Comparison of ENCODE assay signal across 1 cellular context in the genomic region with DNA sequence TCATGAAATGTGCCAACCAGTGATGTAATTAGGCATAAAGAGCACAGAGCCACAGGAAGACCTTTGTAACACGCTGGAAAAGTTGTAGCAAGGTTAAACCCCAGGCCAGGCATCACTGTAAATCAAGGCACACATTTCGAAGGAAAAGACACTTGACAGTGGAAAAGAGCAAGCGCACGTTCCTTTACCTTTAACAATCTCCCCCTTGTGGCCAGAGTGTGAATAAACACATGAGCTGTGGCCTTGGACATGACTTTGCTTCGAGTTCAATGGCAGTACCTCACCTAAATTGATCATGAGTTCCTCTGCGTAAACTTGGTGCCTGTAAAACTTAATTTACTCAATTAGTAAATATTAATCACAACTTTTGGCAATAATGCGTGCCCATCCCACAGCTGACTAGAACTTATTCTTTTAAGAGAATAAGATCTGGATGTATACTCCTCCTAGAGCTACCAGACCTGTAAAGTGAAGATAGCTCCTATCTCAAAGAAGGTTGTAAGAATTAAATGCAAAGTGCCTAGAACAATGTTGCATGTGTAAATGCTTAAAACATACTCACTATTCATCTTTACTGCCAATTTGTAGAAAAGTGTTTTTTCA.
A peak's percentile ranks its signal among the peaks of the same experiment; 100 is the strongest.
TF ChIP-seq lines count a peak whose summit lies in the region.

No MANE protein-coding gene starts in this region.

TF ChIP-seq in HCT116, 20 proteins besides CTCF, POLR2A, EP300 and RAD21 (continued from another document):
- TF ChIP-seq REST (IDR thresholded peaks at IDR 0.05; ENCODE audit: low read depth): no peak
- peak; percentile 22 for TF ChIP-seq YY1 (IDR thresholded peaks at IDR 0.05; ENCODE audit: extremely low read depth, insufficient replicate concordance, low read depth, low read length)
- no peak for TF ChIP-seq EZH2 (IDR thresholded peaks at IDR 0.05)
